In genomic region chr6:31586596-31586995, GRCh38 we compare ENCODE assay signal across 12 cellular contexts. TPM values are rescaled to one million over a fixed set of nuclear protein-coding genes. Genes with fewer than 3 reads are reported as not detected.
DNase-seq lines count a peak whose midpoint lies in the region; ATAC-seq and TF ChIP-seq lines count a peak whose summit lies in the region.
"Had no signal": no experiment of that assay in that cellular context is flagged by ENCODE, and none has a peak within 500 bp of the region (broad histone marks: within the 10 kb centered on the region; RNA-seq: fewer than 3 reads in every experiment).

No MANE protein-coding gene starts in this region.

- peaks cover 0 to 24% (median 2%) of the 10 kb centered on the region in 6 donors for H3K36me3 ChIP-seq in spleen

- peak; percentile 27 for DNase-seq in GM20000 (ENCODE audit: low spot score)
- peak; percentile 71 for DNase-seq in SIG-M5 (lab: John Stamatoyannopoulos, UW)
- DNase-seq in spleen, result peak; percentile 91
- DNase-seq in type B pancreatic cell (ENCODE audit: extremely low spot score, unreplicated experiment), result no peak
- DNase-seq in kidney glomerular epithelial cell (lab: John Stamatoyannopoulos, UW), result no peak
- DNase-seq: mammary epithelial cell; PC-9; stimulated activated CD4-positive, alpha-beta T cell treated with anti-CD3 and anti-CD28 coated beads, Interleukin-2, amount 100 ng/mL, for 48 hours had no signal

- H3K27me3 ChIP-seq in spleen (replicated peaks in 1 of 7), result no peaks in the 10 kb centered on the region

- TF ChIP-seq POLR2A in spleen (IDR thresholded peaks at IDR 0.05), result no peak

- intact Hi-C loops in dendritic cell treated with granulocyte-macrophage colony-stimulating factor and Interleukin-4, amounts not matched to agents 40 ng/mL and 50 ng/mL, for 4 days (cut with micrococcal nuclease), result no loop called here
- intact Hi-C loops in spleen (cut with DNase I; ENCODE audit: low total_unique reads), result no loop called here

- H3K9me3 ChIP-seq in spleen, result no peaks in the 10 kb centered on the region

- 13 to 38% (median 15%) methylated on average over 4 to 5 of the region's 5 CpGs for whole genome bisulfite sequencing in spleen, 5 donors

- H3K27ac ChIP-seq in spleen, result peak overlapping the region; percentile 82 to 98 (median 96)
- H3K27ac ChIP-seq: PC-9 had no signal

- H3K4me1 Mint-ChIP-seq in dendritic cell treated with granulocyte-macrophage colony-stimulating factor and Interleukin-4, amounts not matched to agents 40 ng/mL and 50 ng/mL, for 4 days (ENCODE audit: low read depth), result peaks cover 71% of the 10 kb centered on the region
- no peaks in the 10 kb centered on the region for H3K4me1 Mint-ChIP-seq in type B pancreatic cell (ENCODE audit: unreplicated experiment)

- ATAC-seq in GM21381 (IDR thresholded peaks at IDR 0.05; ENCODE audit: unreplicated experiment) (no peak), HG02840 (IDR thresholded peaks at IDR 0.05; ENCODE audit: low FRiP score, unreplicated experiment) (no peak)

- H3K4me1 ChIP-seq in spleen, result peaks cover 55 to 100% (median 87%) of the 10 kb centered on the region in 6 donors

- peak overlapping the region in 7 of 8 donors; percentile 23 to 64 (median 38) for H3K4me3 ChIP-seq in spleen
- H3K4me3 ChIP-seq: PC-9 had no signal

- H3K27me3 Mint-ChIP-seq in dendritic cell treated with granulocyte-macrophage colony-stimulating factor and Interleukin-4, amounts not matched to agents 40 ng/mL and 50 ng/mL, for 4 days, result no peaks in the 10 kb centered on the region
- H3K27me3 Mint-ChIP-seq in type B pancreatic cell, result peaks cover 27% of the 10 kb centered on the region

- TF ChIP-seq CTCF in GM20000 (IDR thresholded peaks at IDR 0.05; ENCODE audit: extremely low read depth, missing control alignments), result no peak
- TF ChIP-seq CTCF in spleen (IDR thresholded peaks at IDR 0.05 in 8 of 11, conservative IDR thresholded peaks at IDR 0.05 in 3 of 11), result no peak
- no peak for TF ChIP-seq CTCF in type B pancreatic cell (conservative IDR thresholded peaks at IDR 0.05)

- H3K27ac Mint-ChIP-seq in dendritic cell treated with granulocyte-macrophage colony-stimulating factor and Interleukin-4, amounts not matched to agents 40 ng/mL and 50 ng/mL, for 4 days, result peak overlapping the region; percentile 68
- H3K27ac Mint-ChIP-seq in type B pancreatic cell, result no peak overlapping the region

- peak overlapping the region; percentile 80 for H3K4me3 Mint-ChIP-seq in dendritic cell treated with granulocyte-macrophage colony-stimulating factor and Interleukin-4, amounts not matched to agents 40 ng/mL and 50 ng/mL, for 4 days
- H3K4me3 Mint-ChIP-seq in type B pancreatic cell, result no peak overlapping the region

- peaks cover 49% of the 10 kb centered on the region for H3K36me3 Mint-ChIP-seq in dendritic cell treated with granulocyte-macrophage colony-stimulating factor and Interleukin-4, amounts not matched to agents 40 ng/mL and 50 ng/mL, for 4 days (ENCODE audit: low read depth)
- H3K36me3 Mint-ChIP-seq in type B pancreatic cell, result no peaks in the 10 kb centered on the region

- no peaks in the 10 kb centered on the region for H3K9me3 Mint-ChIP-seq in dendritic cell treated with granulocyte-macrophage colony-stimulating factor and Interleukin-4, amounts not matched to agents 40 ng/mL and 50 ng/mL, for 4 days
- no peaks in the 10 kb centered on the region for H3K9me3 Mint-ChIP-seq in type B pancreatic cell

RNA-seq across cellular contexts. Expression of gene LST1, which starts 0.5 kb away (rescaled TPM):
- 100 to 1,000 TPM; 139 to 268 (median 217) TPM for total RNA-seq in spleen
- 100 to 1,000 TPM; 128 to 214 (median 203) TPM for polyA plus RNA-seq in spleen
- not detected in 2 replicates for total RNA-seq in type B pancreatic cell (ENCODE audit: low replicate concordance)
- total RNA-seq: epithelial cell of proximal tubule, mammary epithelial cell had no signal
- polyA plus RNA-seq: mammary epithelial cell had no signal

RNA-seq across cellular contexts. Expression of gene LTB, which starts 4.4 kb away (rescaled TPM):
- 100 to 1,000 TPM in 6 of 7 donors, 10 to 100 TPM in 1; 83.0 to 403 (median 162) TPM for total RNA-seq in spleen
- polyA plus RNA-seq in spleen, result 1,000 to 10,000 TPM in 1 of 3 donors, 100 to 1,000 TPM in 2; 804 to 1,256 (median 838) TPM
- total RNA-seq in type B pancreatic cell (ENCODE audit: low replicate concordance), result 0.34 and 1.0 TPM in 2 replicates
- total RNA-seq: PC-9 had no signal

RNA-seq across cellular contexts. Expression of gene NCR3, which starts 6.2 kb away (rescaled TPM):
- total RNA-seq in spleen, result 10 to 100 TPM in 6 of 7 donors, 1 to 10 TPM in 1; 7.8 to 28.1 (median 12.1) TPM
- polyA plus RNA-seq in spleen, result 10 to 100 TPM; 15.9 to 30.3 (median 25.3) TPM
- not detected in 2 replicates for total RNA-seq in type B pancreatic cell (ENCODE audit: low replicate concordance)
- total RNA-seq: epithelial cell of proximal tubule, mammary epithelial cell, PC-9 had no signal
- polyA plus RNA-seq: mammary epithelial cell had no signal

RNA-seq across cellular contexts. Expression of gene TNF, which starts 11.2 kb away (rescaled TPM):
- total RNA-seq in spleen, result 10 to 100 TPM in 5 of 7 donors, 1 to 10 TPM in 2; 6.5 to 18.3 (median 11.6) TPM
- 10 to 100 TPM in 2 of 3 donors, 1 to 10 TPM in 1; 5.5 to 17.3 (median 13.3) TPM for polyA plus RNA-seq in spleen
- total RNA-seq in type B pancreatic cell (ENCODE audit: low replicate concordance), result not detected in 2 replicates
- total RNA-seq: PC-9 had no signal

RNA-seq across cellular contexts. Expression of gene LTA, which starts 14.5 kb away (rescaled TPM):
- total RNA-seq in spleen (10 to 100 TPM in 1 of 7 donors, 1 to 10 TPM in 6; 2.4 to 14.4 (median 5.1) TPM), type B pancreatic cell (ENCODE audit: low replicate concordance) (0.22 TPM in 1 of 2 replicates, not detected in the other)
- 1 to 10 TPM; 6.8 to 9.2 (median 7.3) TPM for polyA plus RNA-seq in spleen
- total RNA-seq: epithelial cell of proximal tubule, mammary epithelial cell, PC-9 had no signal
- polyA plus RNA-seq: mammary epithelial cell had no signal

Comparison
In these comparisons a context has a peak if more than half of its experiments do, and no peak if none do; other contexts are left out.
1. DNase-seq: peak in GM20000 (single experiment), SIG-M5 (single experiment) and spleen (single experiment); none in type B pancreatic cell (single experiment) and kidney glomerular epithelial cell (single experiment).
2. RNA of gene LST1, which starts 0.5 kb away (total RNA-seq): 139 to 268 TPM in spleen; not detected in type B pancreatic cell; every median in the first group is over 10 times any median in the second.
3. RNA of gene LTB, which starts 4.4 kb away (total RNA-seq): 83.0 to 403 TPM in spleen; 0.34 to 1.0 TPM in type B pancreatic cell; every median in the first group is over 10 times any median in the second.